8 cellular contexts compared by ENCODE assay signal in the genomic region with DNA sequence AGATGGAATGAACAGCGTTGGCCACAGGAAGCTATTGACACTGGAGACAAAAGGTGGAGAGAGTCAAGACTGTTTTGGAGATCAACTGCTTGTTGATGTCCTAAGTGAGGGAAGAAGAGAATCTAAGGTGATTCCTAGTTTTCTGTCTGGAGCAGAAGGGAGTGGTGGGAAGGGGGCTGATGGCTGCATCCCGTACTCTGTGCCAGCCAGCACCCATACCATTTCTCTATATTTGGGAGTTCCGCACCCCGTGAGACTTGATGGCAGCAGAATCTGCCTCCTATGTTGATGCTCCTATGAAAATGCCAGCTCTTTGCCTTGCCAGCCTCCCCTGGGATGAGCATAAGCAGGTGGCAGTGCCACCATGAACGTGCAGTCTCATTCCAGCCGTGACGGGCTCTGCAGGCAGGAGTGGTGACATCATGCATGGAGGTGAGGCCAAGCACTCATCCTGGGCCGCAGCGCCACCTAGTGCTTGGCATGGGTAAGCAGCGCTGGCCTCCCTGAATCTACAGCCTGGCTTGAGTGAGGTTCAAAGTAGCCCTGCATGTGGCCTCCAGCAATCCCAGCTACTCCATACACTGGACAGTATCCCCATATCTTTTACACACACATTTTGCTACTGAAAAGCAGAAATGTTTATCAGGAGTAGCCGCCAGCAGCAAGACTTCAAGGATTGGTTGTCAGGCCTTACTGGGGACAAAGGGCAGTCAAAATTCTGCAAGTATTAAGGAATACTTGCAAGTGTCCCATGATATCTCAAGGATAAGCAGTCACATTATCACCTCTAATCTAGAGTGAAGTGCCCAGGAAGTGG. TPM values are rescaled to one million over a fixed set of nuclear protein-coding genes. Genes with fewer than 3 reads are reported as not detected.
DNase-seq lines count a peak whose midpoint lies in the region; ATAC-seq and TF ChIP-seq lines count a peak whose summit lies in the region.

No MANE protein-coding gene starts in this region.

- H3K4me3 ChIP-seq in BLaER1 = no peak overlapping the region
- peak overlapping the region; percentile 21 for H3K4me3 ChIP-seq in coronary artery
- H3K4me3 ChIP-seq in lower leg skin (ENCODE audit: low read depth, poor library complexity, severe bottlenecking) = no peak overlapping the region

- POLR2A ChIA-PET in activated CD4-positive, alpha-beta T cell treated with anti-CD3 and anti-CD28 coated beads, Interleukin-2, amount 10 ng/mL, durations not matched to agents 7 days and 5 days (lab: Charles Lee) = no interaction called here

- DNase-seq in NCI-H526 (lab: John Stamatoyannopoulos, UW) = peak; percentile 61 to 93
- DNase-seq in activated CD4-positive, alpha-beta T cell treated with anti-CD3 and anti-CD28 coated beads, Interleukin-2, amount 10 ng/mL, durations not matched to agents 7 days and 5 days = peak; percentile 85
- peak; percentile 89 for DNase-seq in coronary artery (ENCODE audit: low spot score)
- DNase-seq in lower leg skin (ENCODE audit: low spot score in 2 of 2) = peak; percentile 66 to 96
- peak; percentile 36 to 65 (median 50) for DNase-seq in stimulated activated CD4-positive, alpha-beta T cell treated with anti-CD3 and anti-CD28 coated beads, TNF-alpha, amount 100 ng/mL, for 1 hour (ENCODE audit: low read depth in 3 of 3, low spot score in 1 of 3)

- peaks cover 24% of the 10 kb centered on the region for H3K4me1 Mint-ChIP-seq in activated CD4-positive, alpha-beta T cell treated with anti-CD3 and anti-CD28 coated beads, Interleukin-2, amount 10 ng/mL, durations not matched to agents 7 days and 5 days

- intact Hi-C loops in lower leg skin (cut with DNase I; ENCODE audit: low total_unique reads) = no loop called here

- TF ChIP-seq POLR2A in lower leg skin (IDR thresholded peaks at IDR 0.05) = no peak

- H3K27me3 Mint-ChIP-seq in activated CD4-positive, alpha-beta T cell treated with anti-CD3 and anti-CD28 coated beads, Interleukin-2, amount 10 ng/mL, durations not matched to agents 7 days and 5 days = peaks cover 2% of the 10 kb centered on the region

- no peak overlapping the region for H3K27ac ChIP-seq in BLaER1
- peak overlapping the region in 1 of 2 donors; percentile 1 for H3K27ac ChIP-seq in coronary artery

- H3K36me3 ChIP-seq in BLaER1 = peaks cover 25% of the 10 kb centered on the region

- H3K27ac Mint-ChIP-seq in activated CD4-positive, alpha-beta T cell treated with anti-CD3 and anti-CD28 coated beads, Interleukin-2, amount 10 ng/mL, durations not matched to agents 7 days and 5 days = peak overlapping the region; percentile 6

- peak overlapping the region; percentile 61 for H3K4me2 ChIP-seq in BLaER1

- no peaks in the 10 kb centered on the region for H3K9me3 ChIP-seq in BLaER1

- no peak overlapping the region for H3K4me3 Mint-ChIP-seq in activated CD4-positive, alpha-beta T cell treated with anti-CD3 and anti-CD28 coated beads, Interleukin-2, amount 10 ng/mL, durations not matched to agents 7 days and 5 days

- H3K4me1 ChIP-seq in BLaER1 = peaks cover 35% of the 10 kb centered on the region

- peaks cover 15% of the 10 kb centered on the region; the same call in 1 of the 2 replicates for H4K20me1 ChIP-seq in BLaER1

- no peak overlapping the region for H3K9ac ChIP-seq in BLaER1

- H3K36me3 Mint-ChIP-seq in activated CD4-positive, alpha-beta T cell treated with anti-CD3 and anti-CD28 coated beads, Interleukin-2, amount 10 ng/mL, durations not matched to agents 7 days and 5 days (ENCODE audit: low read depth) = no peaks in the 10 kb centered on the region

- ATAC-seq in GM19328 (IDR thresholded peaks at IDR 0.05; ENCODE audit: unreplicated experiment) (peak; percentile 93), HG03469 (IDR thresholded peaks at IDR 0.05; ENCODE audit: unreplicated experiment) (peak; percentile 73)

- 36 to 39% methylated on average over 11 of the region's 11 CpGs for WGBS in lower leg skin, 2 donors

- no peaks in the 10 kb centered on the region for H3K27me3 ChIP-seq in BLaER1

- CTCF ChIA-PET in activated CD4-positive, alpha-beta T cell treated with anti-CD3 and anti-CD28 coated beads, Interleukin-2, amount 10 ng/mL, durations not matched to agents 7 days and 5 days (lab: Charles Lee) = interaction anchor here (0.6 to 1.4 kb wide), 10 partner anchors 9 to 628 kb away, joined by 3 to 7 read pairs (median 4); no protein-coding TSS in a partner anchor

- no peaks in the 10 kb centered on the region for H3K9me3 Mint-ChIP-seq in activated CD4-positive, alpha-beta T cell treated with anti-CD3 and anti-CD28 coated beads, Interleukin-2, amount 10 ng/mL, durations not matched to agents 7 days and 5 days

- TF ChIP-seq CTCF in coronary artery (IDR thresholded peaks at IDR 0.05) (peak; percentile 88), lower leg skin (IDR thresholded peaks at IDR 0.05) (peak in 1 of 3 donors; percentile 77)

RNA-seq across cellular contexts. Expression of a gene that starts 43.0 kb away (rescaled TPM):
- total RNA-seq in activated CD4-positive, alpha-beta T cell treated with anti-CD3 and anti-CD28 coated beads, Interleukin-2, amount 10 ng/mL, durations not matched to agents 7 days and 5 days = 1 to 10 TPM in 1 of 2 experiments, under 1 TPM in 1; 0.97 to 1.5 TPM
- total RNA-seq in lower leg skin = 10 to 100 TPM in 2 of 4 donors, 1 to 10 TPM in 2; 4.3 to 20.2 (median 13.8) TPM
